In genomic region chr15:31234815-31235214, GRCh38 we compare ENCODE assay signal across 20 cellular contexts.
DNase-seq lines count a peak whose midpoint lies in the region; ATAC-seq, FAIRE-seq and TF ChIP-seq lines count a peak whose summit lies in the region.
"Had no signal": no experiment of that assay in that cellular context is flagged by ENCODE, and none has a peak within 500 bp of the region (broad histone marks: within the 10 kb centered on the region; RNA-seq: fewer than 3 reads in every experiment).

No MANE protein-coding gene starts in this region.

- no peak for TF ChIP-seq CTCF in RWPE2 (IDR thresholded peaks at IDR 0.05; ENCODE audit: poor library complexity, severe bottlenecking)

- H3K27me3 ChIP-seq in BLaER1 treated with 17β-estradiol and CSF1 and Interleukin-3, amounts not matched to agents 10 nM and 100 nM = no peaks in the 10 kb centered on the region
- no peaks in the 10 kb centered on the region for H3K27me3 ChIP-seq in RWPE2 (ENCODE audit: insufficient read depth, poor library complexity, severe bottlenecking)
- H3K27me3 ChIP-seq: SJCRH30 had no signal

- peak overlapping the region; percentile 77 to 93 (median 89) for H3K4me2 ChIP-seq in BLaER1 treated with 17β-estradiol and CSF1 and Interleukin-3, amounts not matched to agents 10 nM and 100 nM

- H3K4me3 ChIP-seq in BLaER1 treated with 17β-estradiol and CSF1 and Interleukin-3, amounts not matched to agents 10 nM and 100 nM = no peak overlapping the region
- no peak overlapping the region for H3K4me3 ChIP-seq in RWPE2 (ENCODE audit: severe bottlenecking)
- H3K4me3 ChIP-seq: GM23248, HAP-1, SJCRH30 had no signal

- H3K36me3 Mint-ChIP-seq in memory B cell = no peaks in the 10 kb centered on the region

- H3K4me1 Mint-ChIP-seq in memory B cell = peaks cover 52% of the 10 kb centered on the region

- H3K9ac ChIP-seq in BLaER1 treated with 17β-estradiol and CSF1 and Interleukin-3, amounts not matched to agents 10 nM and 100 nM = peak overlapping the region in 2 of 11 experiments; percentile 26 to 73; a peak in 2 of 22 replicates
- H3K9ac ChIP-seq: GM23248 had no signal

- no peaks in the 10 kb centered on the region for H3K9me3 Mint-ChIP-seq in memory B cell
- H3K9me3 Mint-ChIP-seq: CD4-positive, alpha-beta T cell had no signal

- ATAC-seq in RWPE2 (ENCODE audit: low read depth) = no peak
- no peak for ATAC-seq in memory B cell (ENCODE audit: low read depth)

- H3K4me3 Mint-ChIP-seq in memory B cell = no peak overlapping the region
- H3K4me3 Mint-ChIP-seq: CD4-positive, alpha-beta T cell had no signal

- H3K36me3 ChIP-seq in BLaER1 treated with 17β-estradiol and CSF1 and Interleukin-3, amounts not matched to agents 10 nM and 100 nM = no peaks in the 10 kb centered on the region
- H3K36me3 ChIP-seq in RWPE2 (ENCODE audit: low read depth) = no peaks in the 10 kb centered on the region
- H3K36me3 ChIP-seq: HAP-1, SJCRH30 had no signal

- peak overlapping the region; percentile 63 for H3K27ac Mint-ChIP-seq in memory B cell
- H3K27ac Mint-ChIP-seq: CD4-positive, alpha-beta T cell had no signal

- H3K4me1 ChIP-seq in BLaER1 treated with 17β-estradiol and CSF1 and Interleukin-3, amounts not matched to agents 10 nM and 100 nM = peaks cover 70 to 97% (median 90%) of the 10 kb centered on the region in 10 experiments
- peaks cover 11% of the 10 kb centered on the region for H3K4me1 ChIP-seq in RWPE2 (ENCODE audit: insufficient read depth, poor library complexity, severe bottlenecking)
- H3K4me1 ChIP-seq: Caco-2 had no signal

- no peak for FAIRE-seq in frontal cortex (lab: Jason Lieb, UNC)

- H4K20me1 ChIP-seq in BLaER1 treated with 17β-estradiol and CSF1 and Interleukin-3, amounts not matched to agents 10 nM and 100 nM = no peaks in the 10 kb centered on the region

- peak; percentile 14 for DNase-seq in activated effector memory CD4-positive, alpha-beta T cell treated with anti-CD3 and anti-CD28 coated beads, Interleukin-2, amount 50 U/mL, for 16 hours
- no peak for DNase-seq in activated effector memory CD4-positive, alpha-beta T cell treated with Interleukin-2 at 50 U/mL for 16 hours
- DNase-seq in RWPE2 (ENCODE audit: low spot score) (peak; percentile 28), memory B cell (ENCODE audit: low spot score in 2 of 2) (no peak), amniotic stem cell (lab: John Stamatoyannopoulos, UW) (no peak), cerebellum (ENCODE audit: low spot score) (no peak), frontal cortex (ENCODE audit: low spot score in 2 of 2) (no peak)
- DNase-seq: 8988T; CD4-positive, alpha-beta T cell; GDM1; GM23248; NCI-H1105 treated with DMSO at 0.1 percent for 48 hours; NCI-H1694 treated with DMSO at 0.1 percent for 48 hours; NCI-H510A; NCI-H748 treated with DMSO at 0.1 percent for 48 hours; SJCRH30 had no signal

- H3K27ac ChIP-seq in BLaER1 treated with 17β-estradiol and CSF1 and Interleukin-3, amounts not matched to agents 10 nM and 100 nM = peak overlapping the region in 10 of 11 experiments; percentile 59 to 81 (median 77); a peak in 19 of 22 replicates
- H3K27ac ChIP-seq in RWPE2 (ENCODE audit: poor library complexity, severe bottlenecking) = no peak overlapping the region
- H3K27ac ChIP-seq: GM23248, SJCRH30 had no signal

- no peaks in the 10 kb centered on the region for H3K9me3 ChIP-seq in BLaER1 treated with 17β-estradiol and CSF1 and Interleukin-3, amounts not matched to agents 10 nM and 100 nM (replicated peaks in 1 of 11)
- no peaks in the 10 kb centered on the region for H3K9me3 ChIP-seq in RWPE2 (ENCODE audit: severe bottlenecking)
- H3K9me3 ChIP-seq: Caco-2, HAP-1, SJCRH30 had no signal

- no peaks in the 10 kb centered on the region for H3K27me3 Mint-ChIP-seq in memory B cell
- H3K27me3 Mint-ChIP-seq: B cell; CD4-positive, alpha-beta T cell had no signal

Comparison
In these comparisons a context has a peak if more than half of its experiments do, and no peak if none do; other contexts are left out.
1. DNase-seq: peak in activated effector memory CD4-positive, alpha-beta T cell treated with anti-CD3 and anti-CD28 coated beads, Interleukin-2, amount 50 U/mL, for 16 hours (single experiment) and RWPE2 (single experiment); none in activated effector memory CD4-positive, alpha-beta T cell treated with Interleukin-2 at 50 U/mL for 16 hours (single experiment), memory B cell (0 of 2), amniotic stem cell (single experiment), cerebellum (single experiment) and frontal cortex (0 of 2).